Comparison of ENCODE assay signal across 14 cellular contexts in genomic region chr6:108714774-108715414, GRCh38.
DNase-seq lines count a peak whose midpoint lies in the region; ATAC-seq and TF ChIP-seq lines count a peak whose summit lies in the region.
"Had no signal": no experiment of that assay in that cellular context is flagged by ENCODE, and none has a peak within 500 bp of the region (broad histone marks: within the 10 kb centered on the region; RNA-seq: fewer than 3 reads in every experiment).

No MANE protein-coding gene starts in this region.

- no peaks in the 10 kb centered on the region for H3K27me3 ChIP-seq in right lobe of liver
- no peaks in the 10 kb centered on the region for H3K27me3 ChIP-seq in stomach
- H3K27me3 ChIP-seq: tibial nerve had no signal

- intact Hi-C loops in right lobe of liver (cut with DNase I), result no loop called here
- intact Hi-C loops in stomach (cut with DNase I; ENCODE audit: low total_unique reads), result no loop called here

- H3K36me3 ChIP-seq in right lobe of liver (no peaks in the 10 kb centered on the region), stomach (no peaks in the 10 kb centered on the region)
- H3K36me3 ChIP-seq: tibial nerve had no signal

- TF ChIP-seq EP300 in stomach (IDR thresholded peaks at IDR 0.05), result no peak

- H3K4me3 ChIP-seq in AG10803 (ENCODE audit: low read length), result no peak overlapping the region
- no peak overlapping the region for H3K4me3 ChIP-seq in HFF-Myc (replicated peaks; ENCODE audit: low read depth, low read length)
- H3K4me3 ChIP-seq in choroid plexus epithelial cell (ENCODE audit: low read depth, low read length), result no peak overlapping the region
- H3K4me3 ChIP-seq in right lobe of liver, result no peak overlapping the region
- H3K4me3 ChIP-seq in stomach, result no peak overlapping the region
- H3K4me3 ChIP-seq: tibial nerve had no signal

- DNase-seq in AG10803 (ENCODE audit: low read depth) (peak; percentile 20), HFF-Myc (ENCODE audit: extremely low read depth, low read depth) (peak; percentile 32), choroid plexus epithelial cell (ENCODE audit: low read depth) (peak; percentile 46), right lobe of liver (no peak), NCI-H2107 treated with DMSO at 0.1 percent for 48 hours (lab: John Stamatoyannopoulos, UW; ENCODE audit: unreplicated experiment) (no peak), stomach (no peak)
- DNase-seq: activated CD4-positive, alpha-beta T cell treated with anti-CD3 and anti-CD28 coated beads for 4 hours; naive B cell; NCI-H1417 treated with DMSO at 0.1 percent for 48 hours; NCI-H510A treated with DMSO at 0.1 percent for 48 hours; stimulated activated CD4-positive, alpha-beta T cell treated with anti-CD3 and anti-CD28 coated beads, Interleukin-2, amount 100 ng/mL, for 24 hours; stimulated activated CD8-positive, alpha-beta memory T cell treated with anti-CD3 and anti-CD28 coated beads, Interleukin-4, amount 100 ng/mL, for 48 hours had no signal

- ATAC-seq in right lobe of liver, result peak; percentile 34 to 60 (median 46)
- no peak for ATAC-seq in HG03565 (IDR thresholded peaks at IDR 0.05; ENCODE audit: unreplicated experiment)

- no peak; the same call in 1 of the 2 replicates for TF ChIP-seq CTCF in AG10803 (conservative IDR thresholded peaks at IDR 0.05; ENCODE audit: low read length)
- TF ChIP-seq CTCF in HFF-Myc (IDR thresholded peaks at IDR 0.05; ENCODE audit: low read depth, low read length, missing control alignments), result no peak
- TF ChIP-seq CTCF in choroid plexus epithelial cell (conservative IDR thresholded peaks at IDR 0.05; ENCODE audit: low read depth, low read length), result peak; percentile 18
- no peak for TF ChIP-seq CTCF in right lobe of liver (IDR thresholded peaks at IDR 0.05)
- TF ChIP-seq CTCF in stomach (IDR thresholded peaks at IDR 0.05), result no peak

- H3K9me3 ChIP-seq in right lobe of liver, result no peaks in the 10 kb centered on the region
- H3K9me3 ChIP-seq in stomach, result no peaks in the 10 kb centered on the region
- H3K9me3 ChIP-seq: tibial nerve had no signal

- H3K4me1 ChIP-seq in right lobe of liver, result peaks cover 0 to 24% (median 2%) of the 10 kb centered on the region in 4 donors
- H3K4me1 ChIP-seq in stomach, result peaks cover 10 to 42% (median 15%) of the 10 kb centered on the region in 4 donors

- no peak for TF ChIP-seq POLR2A in right lobe of liver (IDR thresholded peaks at IDR 0.05)
- TF ChIP-seq POLR2A in stomach (IDR thresholded peaks at IDR 0.05), result no peak

- whole genome bisulfite sequencing in right lobe of liver (ENCODE audit: insufficient coverage, low coverage, low lambda C conversion rate, missing lambda C conversion rate), result 49% methylated on average over 7 of the region's 8 CpGs
- WGBS in stomach, 5 donors, result 76 to 89% (median 86%) methylated on average over 8 of the region's 8 CpGs

- H3K27ac ChIP-seq in right lobe of liver (peak overlapping the region in 1 of 3 donors; percentile 30), stomach (peak overlapping the region in 1 of 5 donors; percentile 44)
- H3K27ac ChIP-seq: tibial nerve had no signal

Comparison
In these comparisons a context has a peak if more than half of its experiments do, and no peak if none do; other contexts are left out.
1. DNase-seq: peak in AG10803 (single experiment), HFF-Myc (single experiment) and choroid plexus epithelial cell (single experiment); none in right lobe of liver (0 of 3), NCI-H2107 treated with DMSO at 0.1 percent for 48 hours (single experiment) and stomach (single experiment).